In the genomic region with DNA sequence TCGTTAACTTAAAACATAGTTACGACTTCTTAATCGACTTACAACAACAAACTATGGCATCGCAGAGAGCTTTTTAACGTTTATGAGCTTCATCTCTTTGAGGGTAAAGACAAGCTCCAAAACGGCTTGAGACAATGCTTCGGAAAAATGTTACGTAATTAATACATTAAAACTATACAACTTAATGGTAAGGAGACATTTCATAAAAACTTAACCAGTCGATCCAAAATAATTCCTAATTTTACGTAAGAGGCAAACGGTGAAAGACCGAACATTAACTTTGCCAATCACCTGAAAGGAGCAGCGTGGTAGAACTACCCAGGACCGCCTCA, we compare ENCODE assay signal across 8 cellular contexts. TPM values are rescaled to one million over a fixed set of nuclear protein-coding genes. Genes with fewer than 3 reads are reported as not detected.
DNase-seq lines count a peak whose midpoint lies in the region; ATAC-seq, FAIRE-seq and TF ChIP-seq lines count a peak whose summit lies in the region.

No MANE protein-coding gene starts in this region.

- CTCF ChIA-PET in activated CD4-positive, alpha-beta T cell treated with anti-CD3 and anti-CD28 coated beads for 36 hours (lab: Charles Lee), result interaction anchor here (0.6 to 8.2 kb wide), 21 partner anchors 9 to 748 kb away, joined by 3 to 101 read pairs (median 4); a partner anchor contains a TSS

- H3K79me2 ChIP-seq in keratinocyte (ENCODE audit: control insufficient read depth, insufficient read depth, low read length), result peaks cover 85% of the 10 kb centered on the region

- dilution Hi-C loops in keratinocyte (cut with MboI; ENCODE audit: extremely low pct_ligation_motif_present, low sequenced_read_pairs), result no loop called here

- peak overlapping the region; percentile 93 for H3K4me3 Mint-ChIP-seq in activated CD4-positive, alpha-beta T cell treated with anti-CD3 and anti-CD28 coated beads for 36 hours
- H3K4me3 Mint-ChIP-seq in activated naive CD8-positive, alpha-beta T cell, result peak overlapping the region; percentile 95

- H3K9me3 ChIP-seq in keratinocyte (ENCODE audit: control insufficient read depth, low read depth, low read length), result no peaks in the 10 kb centered on the region
- no peaks in the 10 kb centered on the region for H3K9me3 ChIP-seq in subcutaneous abdominal adipose tissue (ENCODE audit: control insufficient read depth in 5 of 5, low read length in 5 of 5)

- no peaks in the 10 kb centered on the region for H3K27me3 ChIP-seq in keratinocyte (ENCODE audit: control insufficient read depth, extremely low read depth, insufficient read depth, low read length)
- H3K27me3 ChIP-seq in subcutaneous abdominal adipose tissue (ENCODE audit: control insufficient read depth in 5 of 5, insufficient read depth in 4 of 5, low read length in 5 of 5), result no peaks in the 10 kb centered on the region

- H3K4me1 ChIP-seq in keratinocyte (ENCODE audit: control insufficient read depth, extremely low read depth, insufficient read depth, low read length), result peaks cover 41% of the 10 kb centered on the region
- peaks cover 3 to 48% (median 38%) of the 10 kb centered on the region in 5 donors for H3K4me1 ChIP-seq in subcutaneous abdominal adipose tissue (ENCODE audit: control insufficient read depth in 5 of 5, insufficient read depth in 5 of 5, low read length in 5 of 5)

- H3K9me1 ChIP-seq in keratinocyte (ENCODE audit: control insufficient read depth, extremely low read depth, insufficient read depth, low read length), result no peaks in the 10 kb centered on the region

- no peak for FAIRE-seq in keratinocyte (lab: Jason Lieb, UNC)

- peaks cover 69% of the 10 kb centered on the region for H3K4me1 Mint-ChIP-seq in activated CD4-positive, alpha-beta T cell treated with anti-CD3 and anti-CD28 coated beads for 36 hours
- peaks cover 70% of the 10 kb centered on the region for H3K4me1 Mint-ChIP-seq in activated naive CD8-positive, alpha-beta T cell (ENCODE audit: low read depth)

- peak overlapping the region; percentile 99 for H3K4me2 ChIP-seq in keratinocyte (ENCODE audit: control insufficient read depth, extremely low read depth, insufficient read depth, low read depth, low read length)

- H2AFZ ChIP-seq in keratinocyte (ENCODE audit: control insufficient read depth, low read length), result no peak overlapping the region

- peaks cover 26% of the 10 kb centered on the region for H3K36me3 Mint-ChIP-seq in activated CD4-positive, alpha-beta T cell treated with anti-CD3 and anti-CD28 coated beads for 36 hours (ENCODE audit: low read depth)
- H3K36me3 Mint-ChIP-seq in activated naive CD8-positive, alpha-beta T cell, result peaks cover 5% of the 10 kb centered on the region

- peak overlapping the region; percentile 100 for H3K27ac Mint-ChIP-seq in activated CD4-positive, alpha-beta T cell treated with anti-CD3 and anti-CD28 coated beads for 36 hours
- H3K27ac Mint-ChIP-seq in activated naive CD8-positive, alpha-beta T cell, result peak overlapping the region; percentile 95

- intact Hi-C loops in activated CD4-positive, alpha-beta T cell treated with anti-CD3 and anti-CD28 coated beads for 36 hours (cut with DNase I, micrococcal nuclease), result loop anchor here (1.0 to 10.0 kb wide), 14 partner anchors 9 to 1910 kb away; a partner anchor contains a TSS

- H3K27ac ChIP-seq in keratinocyte (ENCODE audit: control insufficient read depth, insufficient read depth, low read length) (peak overlapping the region; percentile 100), subcutaneous abdominal adipose tissue (ENCODE audit: low read depth, low read length) (peak overlapping the region; percentile 100)

- H4K20me1 ChIP-seq in keratinocyte (ENCODE audit: control insufficient read depth, extremely low read depth, insufficient read depth, low read length), result peaks cover 15% of the 10 kb centered on the region

- POLR2A ChIA-PET in activated CD4-positive, alpha-beta T cell treated with anti-CD3 and anti-CD28 coated beads for 36 hours (lab: Charles Lee), result interaction anchor here (0.8 to 2.7 kb wide), 5 partner anchors 8 to 230 kb away, joined by 3 to 10 read pairs (median 4); a partner anchor contains a TSS

- peaks cover 0 to 4% of the 10 kb centered on the region in 2 experiments for H3K36me3 ChIP-seq in keratinocyte (ENCODE audit: control insufficient read depth in 2 of 2, extremely low read depth in 1 of 2, insufficient read depth in 2 of 2, low read length in 2 of 2)
- no peaks in the 10 kb centered on the region for H3K36me3 ChIP-seq in subcutaneous abdominal adipose tissue (ENCODE audit: control insufficient read depth in 5 of 5, insufficient read depth in 5 of 5, low read length in 5 of 5)

- no peaks in the 10 kb centered on the region for H3K9me3 Mint-ChIP-seq in activated CD4-positive, alpha-beta T cell treated with anti-CD3 and anti-CD28 coated beads for 36 hours (ENCODE audit: low read depth)
- no peaks in the 10 kb centered on the region for H3K9me3 Mint-ChIP-seq in activated naive CD8-positive, alpha-beta T cell (ENCODE audit: low read depth)

- H3K9ac ChIP-seq in keratinocyte (ENCODE audit: control insufficient read depth, extremely low read depth, insufficient read depth, low read length) (peak overlapping the region; percentile 98), subcutaneous abdominal adipose tissue (ENCODE audit: low read length in 5 of 5) (peak overlapping the region; percentile 6 to 100 (median 98))

- ATAC-seq in activated CD4-positive, alpha-beta T cell treated with anti-CD3 and anti-CD28 coated beads for 36 hours, result no peak
- ATAC-seq in GM18861 (IDR thresholded peaks at IDR 0.05; ENCODE audit: unreplicated experiment), result no peak

- no peak for DNase-seq in activated CD4-positive, alpha-beta T cell treated with anti-CD3 and anti-CD28 coated beads for 36 hours
- no peak for DNase-seq in activated CD4-positive, alpha-beta T cell treated with anti-CD3 and anti-CD28 coated beads for 48 hours
- DNase-seq in keratinocyte (ENCODE audit: low read depth, low spot score) (no peak), NAMALWA (ENCODE audit: low spot score) (no peak)
- DNase-seq in activated CD4-positive, alpha-beta T cell treated with anti-CD3 and anti-CD28 coated beads for 1 hour, result no peak

- no peaks in the 10 kb centered on the region for H3K27me3 Mint-ChIP-seq in activated CD4-positive, alpha-beta T cell treated with anti-CD3 and anti-CD28 coated beads for 36 hours
- no peaks in the 10 kb centered on the region for H3K27me3 Mint-ChIP-seq in activated naive CD8-positive, alpha-beta T cell

- H3K4me3 ChIP-seq in keratinocyte (ENCODE audit: control insufficient read depth in 2 of 3, extremely low read depth in 1 of 3, insufficient read depth in 2 of 3, low read depth in 1 of 3, low read length in 3 of 3), result peak overlapping the region; percentile 86 to 97 (median 89)
- peak overlapping the region; percentile 79 to 97 (median 92) for H3K4me3 ChIP-seq in subcutaneous abdominal adipose tissue (ENCODE audit: low read depth in 1 of 5, low read length in 5 of 5)

- no peak for TF ChIP-seq CTCF in keratinocyte (optimal IDR thresholded peaks at IDR 0.05 in 1 of 3, IDR thresholded peaks at IDR 0.05 in 1 of 3, conservative IDR thresholded peaks at IDR 0.05 in 1 of 3; ENCODE audit: extremely low read depth in 1 of 3, insufficient read depth in 2 of 3, low read length in 3 of 3)

RNA-seq across cellular contexts. Expression of a gene that starts 1.1 kb away (rescaled TPM):
- 100 to 1,000 TPM in 1 of 2 experiments, 10 to 100 TPM in 1; 97.1 to 122 TPM for total RNA-seq in activated CD4-positive, alpha-beta T cell treated with anti-CD3 and anti-CD28 coated beads for 36 hours
- 64.3 to 128 TPM (median 125 TPM) in 3 replicates for polyA plus RNA-seq in keratinocyte
- 127 TPM for polyA plus RNA-seq in keratinocyte (2011; ENCODE audit: low read depth)
- polyA plus RNA-seq in keratinocyte (2011; cell fraction: cytosol; rRNA removed), result 68.7 and 155 TPM in 2 replicates
- polyA plus RNA-seq in keratinocyte (2011; cell fraction: nucleus; rRNA removed), result 58.5 and 70.3 TPM in 2 replicates
- polyA plus RNA-seq in keratinocyte (2012; ENCODE audit: low replicate concordance), result 134 and 161 TPM in 2 replicates
- polyA minus RNA-seq in keratinocyte, result 22.0 to 103 TPM (median 49.3 TPM) in 3 replicates
- 207 TPM for polyA minus RNA-seq in keratinocyte (2011; cell fraction: cytosol; rRNA and poly(A)+ RNA removed)
- polyA minus RNA-seq in keratinocyte (2011; cell fraction: nucleus; rRNA and poly(A)+ RNA removed), result 29.5 and 55.6 TPM in 2 replicates

RNA-seq across cellular contexts. Expression of a gene that starts 1.9 kb away (rescaled TPM):
- total RNA-seq in activated CD4-positive, alpha-beta T cell treated with anti-CD3 and anti-CD28 coated beads for 36 hours, result 10 to 100 TPM; 45.2 to 48.3 TPM
- 26.9 to 35.8 TPM (median 30.6 TPM) in 3 replicates for polyA plus RNA-seq in keratinocyte
- 23.7 TPM for polyA plus RNA-seq in keratinocyte (2011; ENCODE audit: low read depth)
- polyA plus RNA-seq in keratinocyte (2011; cell fraction: cytosol; rRNA removed), result 15.5 and 30.6 TPM in 2 replicates
- polyA plus RNA-seq in keratinocyte (2011; cell fraction: nucleus; rRNA removed), result 25.2 and 29.9 TPM in 2 replicates
- polyA plus RNA-seq in keratinocyte (2012; ENCODE audit: low replicate concordance), result 21.1 and 26.0 TPM in 2 replicates
- polyA minus RNA-seq in keratinocyte, result 18.0 to 68.7 TPM (median 61.0 TPM) in 3 replicates
- 29.5 TPM for polyA minus RNA-seq in keratinocyte (2011; cell fraction: cytosol; rRNA and poly(A)+ RNA removed)
- polyA minus RNA-seq in keratinocyte (2011; cell fraction: nucleus; rRNA and poly(A)+ RNA removed), result 24.4 and 41.3 TPM in 2 replicates

RNA-seq across cellular contexts. Expression of a gene that starts 48.5 kb away (rescaled TPM):
- total RNA-seq in activated CD4-positive, alpha-beta T cell treated with anti-CD3 and anti-CD28 coated beads for 36 hours, result 10 to 100 TPM; 12.9 to 19.6 TPM
- polyA plus RNA-seq in keratinocyte, result 8.2 to 10.6 TPM (median 8.8 TPM) in 3 replicates
- 9.7 TPM for polyA plus RNA-seq in keratinocyte (2011; ENCODE audit: low read depth)
- 4.6 and 9.8 TPM in 2 replicates for polyA plus RNA-seq in keratinocyte (2011; cell fraction: cytosol; rRNA removed)
- polyA plus RNA-seq in keratinocyte (2011; cell fraction: nucleus; rRNA removed), result 9.9 and 12.7 TPM in 2 replicates
- polyA plus RNA-seq in keratinocyte (2012; ENCODE audit: low replicate concordance), result 3.9 and 4.4 TPM in 2 replicates
- 10.5 to 26.8 TPM (median 20.9 TPM) in 3 replicates for polyA minus RNA-seq in keratinocyte
- polyA minus RNA-seq in keratinocyte (2011; cell fraction: cytosol; rRNA and poly(A)+ RNA removed), result 9.8 TPM
- 10.0 and 20.5 TPM in 2 replicates for polyA minus RNA-seq in keratinocyte (2011; cell fraction: nucleus; rRNA and poly(A)+ RNA removed)
